In the genomic region with DNA sequence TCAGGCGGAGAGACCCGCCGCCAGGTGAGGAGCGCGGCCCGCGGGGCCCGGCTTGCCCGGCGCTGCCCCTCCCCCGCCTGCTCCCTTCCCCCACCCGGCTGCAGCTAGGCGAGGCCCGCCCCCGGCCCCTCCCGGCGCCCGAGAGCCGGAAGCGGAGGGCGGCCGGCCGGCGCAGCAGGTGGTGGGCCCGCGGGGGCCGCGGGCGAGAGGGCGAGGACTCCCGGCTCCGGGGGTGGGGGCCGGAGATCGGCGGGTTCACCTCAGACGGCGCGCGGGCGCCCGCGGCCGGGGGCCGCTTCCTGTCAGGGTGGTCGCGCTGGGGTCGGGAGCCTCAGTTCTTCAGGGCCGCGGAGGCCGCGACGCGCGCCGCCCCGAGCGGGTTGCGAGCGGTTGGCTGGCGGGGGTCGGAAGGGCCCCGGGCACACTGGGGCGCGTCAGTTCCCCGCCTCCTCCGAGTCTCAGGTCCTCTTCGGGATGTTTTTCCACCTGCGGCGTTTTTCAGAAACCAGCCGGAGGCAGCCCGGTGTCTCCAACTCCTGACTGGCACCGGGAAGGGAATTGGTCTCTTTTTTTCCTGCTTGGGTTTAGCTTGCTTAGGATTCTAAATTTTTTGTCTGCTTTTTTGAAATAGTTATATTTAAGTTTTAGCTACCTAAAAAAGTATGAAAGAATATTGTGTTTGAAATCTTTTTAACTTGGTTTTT, we compare ENCODE assay signal across 8 cellular contexts.
A peak's percentile ranks its signal among the peaks of the same experiment; 100 is the strongest.
DNase-seq lines count a peak whose midpoint lies in the region; ATAC-seq lines count a peak whose summit lies in the region.

No MANE protein-coding gene starts in this region.

- peak overlapping the region; percentile 89 for H3K9ac ChIP-seq in HUES6 (ENCODE audit: low read length)
- peak overlapping the region; percentile 87 for H3K9ac ChIP-seq in SK-N-MC (ENCODE audit: insufficient read length)

- H3K9me3 ChIP-seq in HUES6 (ENCODE audit: control insufficient read depth, insufficient read depth, low read depth, low read length): no peaks in the 10 kb centered on the region
- H3K9me3 ChIP-seq in SK-N-MC (ENCODE audit: low read depth, low read length): no peaks in the 10 kb centered on the region

- H3K4me1 ChIP-seq in HUES6 (ENCODE audit: control insufficient read depth, insufficient read depth, low read length): peaks cover 32% of the 10 kb centered on the region

- H3K27ac ChIP-seq in HUES6 (ENCODE audit: low read depth, low read length) (peak overlapping the region; percentile 91), SK-N-MC (peak overlapping the region; percentile 77), caudate nucleus (ENCODE audit: low read depth, low read length) (peak overlapping the region; percentile 81)

- ATAC-seq in GM21423 (IDR thresholded peaks at IDR 0.05; ENCODE audit: unreplicated experiment): peak; percentile 50

- H3K4me3 ChIP-seq in HUES6 (ENCODE audit: low read depth, low read length) (peak overlapping the region; percentile 95), SK-N-MC (peak overlapping the region; percentile 95)

- H3K36me3 ChIP-seq in HUES6 (ENCODE audit: control insufficient read depth, insufficient read depth, low read length): no peaks in the 10 kb centered on the region
- no peaks in the 10 kb centered on the region for H3K36me3 ChIP-seq in SK-N-MC (ENCODE audit: insufficient read depth, low read length)

- DNase-seq in GF-D8 (lab: John Stamatoyannopoulos, UW) (peak; percentile 34), SK-N-MC (ENCODE audit: low read depth, low spot score) (no peak), caudate nucleus (lab: John Stamatoyannopoulos, UW) (peak in 30 of 61 donors; percentile 21 to 91 (median 68)), kidney glomerular epithelial cell (lab: John Stamatoyannopoulos, UW) (peak; percentile 60), middle frontal gyrus (ENCODE audit: extremely low spot score, low spot score) (no peak)
- peak; percentile 47 for DNase-seq in stimulated activated CD4-positive, alpha-beta T cell treated with anti-CD3 and anti-CD28 coated beads, Interleukin-1b, Interleukin-23, amount 100 ng/mL, for 48 hours

- peaks cover 12% of the 10 kb centered on the region; the same call in 1 of the 2 replicates for H3K27me3 ChIP-seq in HUES6 (ENCODE audit: control insufficient read depth, insufficient read depth, low read length)

Comparison
In these comparisons a context has a peak if more than half of its experiments do, and no peak if none do; other contexts are left out.
1. DNase-seq: peak in GF-D8 (single experiment), kidney glomerular epithelial cell (single experiment) and stimulated activated CD4-positive, alpha-beta T cell treated with anti-CD3 and anti-CD28 coated beads, Interleukin-1b, Interleukin-23, amount 100 ng/mL, for 48 hours (single experiment); none in SK-N-MC (single experiment) and middle frontal gyrus (single experiment).
2. Peak in every context shown above with its lines, with median percentiles within 50 percentile points of each other: H3K27ac ChIP-seq.